Comparison of ENCODE assay signal across 11 cellular contexts in genomic region chr1:212040629-212041028, GRCh38. TPM values are rescaled to one million over a fixed set of nuclear protein-coding genes. Genes with fewer than 3 reads are reported as not detected.
A peak's percentile ranks its signal among the peaks of the same experiment; 100 is the strongest.
DNase-seq lines count a peak whose midpoint lies in the region; ATAC-seq, FAIRE-seq and TF ChIP-seq lines count a peak whose summit lies in the region.
"Had no signal": no experiment of that assay in that cellular context is flagged by ENCODE, and none has a peak within 500 bp of the region (broad histone marks: within the 10 kb centered on the region; RNA-seq: fewer than 3 reads in every experiment).

No MANE protein-coding gene starts in this region.

- TF ChIP-seq CTCF in OCI-LY1 (IDR thresholded peaks at IDR 0.05; ENCODE audit: low read length), result no peak

- H3K36me3 Mint-ChIP-seq in activated naive CD4-positive, alpha-beta T cell treated with anti-CD3 and anti-CD28 coated beads, Interleukin-2, amount 50 U/mL, for 24 hours, result no peaks in the 10 kb centered on the region
- peaks cover 66% of the 10 kb centered on the region for H3K36me3 Mint-ChIP-seq in activated naive CD4-positive, alpha-beta T cell treated with anti-CD3 and anti-CD28 coated beads for 36 hours (ENCODE audit: low read depth)

- H3F3A ChIP-seq in OCI-LY1 (ENCODE audit: insufficient read depth, low read length), result no peaks in the 10 kb centered on the region

- no peaks in the 10 kb centered on the region for H3K9me2 ChIP-seq in OCI-LY1 (ENCODE audit: low read depth, low read length)

- peak overlapping the region; percentile 6 for H3K4me3 ChIP-seq in OCI-LY1 (ENCODE audit: low read depth, low read length, poor library complexity, severe bottlenecking)
- H3K4me3 ChIP-seq: psoas muscle, thoracic aorta had no signal

- H3K4me1 Mint-ChIP-seq in activated naive CD4-positive, alpha-beta T cell treated with anti-CD3 and anti-CD28 coated beads, Interleukin-2, amount 50 U/mL, for 24 hours, result peaks cover 24% of the 10 kb centered on the region
- peaks cover 35% of the 10 kb centered on the region for H3K4me1 Mint-ChIP-seq in activated naive CD4-positive, alpha-beta T cell treated with anti-CD3 and anti-CD28 coated beads for 36 hours (ENCODE audit: low read depth)

- H3K9me3 Mint-ChIP-seq in activated naive CD4-positive, alpha-beta T cell treated with anti-CD3 and anti-CD28 coated beads, Interleukin-2, amount 50 U/mL, for 24 hours, result no peaks in the 10 kb centered on the region
- no peaks in the 10 kb centered on the region for H3K9me3 Mint-ChIP-seq in activated naive CD4-positive, alpha-beta T cell treated with anti-CD3 and anti-CD28 coated beads for 36 hours

- H3K4me1 ChIP-seq in OCI-LY1 (ENCODE audit: insufficient read depth, low read length, severe bottlenecking), result peaks cover 44% of the 10 kb centered on the region

- DNase-seq in activated naive CD4-positive, alpha-beta T cell treated with anti-CD3 and anti-CD28 coated beads for 36 hours, result no peak
- DNase-seq in dermis blood vessel endothelial cell (peak; percentile 52), urothelium cell line (ENCODE audit: low spot score) (no peak), cortex of kidney (lab: John Stamatoyannopoulos, UW) (no peak), GM19238 (ENCODE audit: insufficient read length, low spot score) (no peak)
- DNase-seq: activated CD8-positive, alpha-beta memory T cell treated with anti-CD3 and anti-CD28 coated beads, Interleukin-2, amount 50 U/mL, for 48 hours; psoas muscle had no signal

- peak overlapping the region; percentile 23 for H3K4me3 Mint-ChIP-seq in activated naive CD4-positive, alpha-beta T cell treated with anti-CD3 and anti-CD28 coated beads, Interleukin-2, amount 50 U/mL, for 24 hours
- H3K4me3 Mint-ChIP-seq in activated naive CD4-positive, alpha-beta T cell treated with anti-CD3 and anti-CD28 coated beads for 36 hours, result no peak overlapping the region

- no peak overlapping the region for H2AFZ ChIP-seq in OCI-LY1 (ENCODE audit: low read length)

- H3K9me3 ChIP-seq in OCI-LY1 (ENCODE audit: low read length), result no peaks in the 10 kb centered on the region
- H3K9me3 ChIP-seq: psoas muscle, thoracic aorta had no signal

- H3K4me2 ChIP-seq in OCI-LY1 (ENCODE audit: low read length), result peak overlapping the region; percentile 20; the same call in 1 of the 2 replicates

- H4K20me1 ChIP-seq in OCI-LY1 (ENCODE audit: insufficient read depth, low read length), result no peaks in the 10 kb centered on the region

- FAIRE-seq in urothelium cell line (lab: Jason Lieb, UNC), result peak; percentile 52

- peaks cover 72% of the 10 kb centered on the region for H3K79me2 ChIP-seq in OCI-LY1 (ENCODE audit: insufficient read depth, low read length)

- CTCF ChIA-PET in activated naive CD4-positive, alpha-beta T cell treated with anti-CD3 and anti-CD28 coated beads for 36 hours (lab: Charles Lee), result interaction anchor here (1.6 kb wide), 1 partner anchor 415 kb away, joined by 6 read pairs; no protein-coding TSS in a partner anchor

- no peak for ATAC-seq in GM21737 (IDR thresholded peaks at IDR 0.05; ENCODE audit: unreplicated experiment)
- ATAC-seq: psoas muscle had no signal

- H3K27ac Mint-ChIP-seq in activated naive CD4-positive, alpha-beta T cell treated with anti-CD3 and anti-CD28 coated beads, Interleukin-2, amount 50 U/mL, for 24 hours, result no peak overlapping the region
- H3K27ac Mint-ChIP-seq in activated naive CD4-positive, alpha-beta T cell treated with anti-CD3 and anti-CD28 coated beads for 36 hours, result no peak overlapping the region

- no peaks in the 10 kb centered on the region for H3K27me3 Mint-ChIP-seq in activated naive CD4-positive, alpha-beta T cell treated with anti-CD3 and anti-CD28 coated beads, Interleukin-2, amount 50 U/mL, for 24 hours
- peaks cover 7% of the 10 kb centered on the region for H3K27me3 Mint-ChIP-seq in activated naive CD4-positive, alpha-beta T cell treated with anti-CD3 and anti-CD28 coated beads for 36 hours (ENCODE audit: low read depth)

- no peak overlapping the region for H3K27ac ChIP-seq in OCI-LY1 (ENCODE audit: low read depth, low read length, poor library complexity, severe bottlenecking)
- H3K27ac ChIP-seq: psoas muscle, thoracic aorta had no signal

- intact Hi-C loops in activated naive CD4-positive, alpha-beta T cell treated with anti-CD3 and anti-CD28 coated beads for 36 hours (cut with micrococcal nuclease), result no loop called here

- H3K27me3 ChIP-seq in OCI-LY1 (ENCODE audit: insufficient read depth, low read length), result no peaks in the 10 kb centered on the region

- H3K36me3 ChIP-seq in OCI-LY1 (ENCODE audit: insufficient read depth, low read length), result peaks cover 65% of the 10 kb centered on the region
- H3K36me3 ChIP-seq: thoracic aorta had no signal

- H3K9ac ChIP-seq in OCI-LY1 (ENCODE audit: low read length), result no peak overlapping the region

RNA-seq across cellular contexts. Expression of gene DTL, which starts 5.1 kb away (rescaled TPM):
- total RNA-seq in activated naive CD4-positive, alpha-beta T cell treated with anti-CD3 and anti-CD28 coated beads for 36 hours, result 100 to 1,000 TPM; 106 to 121 TPM
- total RNA-seq in dermis blood vessel endothelial cell, result 12.6 and 20.2 TPM in 2 replicates

RNA-seq across cellular contexts. Expression of gene INTS7, which starts 5.3 kb away (rescaled TPM):
- 10 to 100 TPM; 24.7 to 25.9 TPM for total RNA-seq in activated naive CD4-positive, alpha-beta T cell treated with anti-CD3 and anti-CD28 coated beads for 36 hours
- 13.3 and 23.7 TPM in 2 replicates for total RNA-seq in dermis blood vessel endothelial cell
